In genomic region chrX:10781847-10782530, GRCh38 we compare ENCODE assay signal across 19 cellular contexts.
DNase-seq lines count a peak whose midpoint lies in the region; ATAC-seq, FAIRE-seq and TF ChIP-seq lines count a peak whose summit lies in the region.
"Had no signal": no experiment of that assay in that cellular context is flagged by ENCODE, and none has a peak within 500 bp of the region (broad histone marks: within the 10 kb centered on the region; RNA-seq: fewer than 3 reads in every experiment).

No MANE protein-coding gene starts in this region.

- H3K4me1 Mint-ChIP-seq in MCF 10A (ENCODE audit: insufficient read depth, unreplicated experiment): no peaks in the 10 kb centered on the region
- H3K4me1 Mint-ChIP-seq: CD8-positive, alpha-beta memory T cell; GM23338 had no signal

- TF ChIP-seq CTCF in mammary epithelial cell (conservative IDR thresholded peaks at IDR 0.05 in 1 of 2, IDR thresholded peaks at IDR 0.05 in 1 of 2; ENCODE audit: extremely low read depth in 1 of 2, insufficient read depth in 1 of 2, low read depth in 1 of 2, low read length in 2 of 2) (no peak), MCF 10A (IDR thresholded peaks at IDR 0.05; ENCODE audit: unreplicated experiment) (no peak), endothelial cell of umbilical vein (IDR thresholded peaks at IDR 0.05; ENCODE audit: extremely low read depth in 1 of 2, insufficient read depth in 1 of 2, low read depth in 1 of 2, low read length in 2 of 2) (no peak), GM13977 (IDR thresholded peaks at IDR 0.05; ENCODE audit: extremely low read depth, insufficient read depth, missing control alignments) (no peak)

- H3K27me3 ChIP-seq in mammary epithelial cell (ENCODE audit: insufficient read depth, low read length): no peaks in the 10 kb centered on the region
- no peaks in the 10 kb centered on the region for H3K27me3 ChIP-seq in endothelial cell of umbilical vein (ENCODE audit: control insufficient read depth in 2 of 2, insufficient read depth in 2 of 2, low read length in 2 of 2)

- FAIRE-seq in endothelial cell of umbilical vein (lab: Jason Lieb, UNC): peak; percentile 65

- CTCF ChIA-PET in mammary epithelial cell (lab: Charles Lee; ENCODE audit: low non-redundant PET) (no interaction called here), MCF 10A (lab: Yijun Ruan, JAX) (interaction anchor here (0.8 to 4.9 kb wide), 4 partner anchors 11 to 59 kb away, joined by 3 to 23 read pairs (median 12); no protein-coding TSS in a partner anchor), endothelial cell of umbilical vein (lab: Charles Lee) (no interaction called here)

- H3K27me3 Mint-ChIP-seq in MCF 10A (ENCODE audit: insufficient read depth, unreplicated experiment): peaks cover 43% of the 10 kb centered on the region
- H3K27me3 Mint-ChIP-seq: CD8-positive, alpha-beta memory T cell had no signal

- H3K79me2 ChIP-seq in mammary epithelial cell (ENCODE audit: insufficient read depth, low read length): no peaks in the 10 kb centered on the region
- no peaks in the 10 kb centered on the region for H3K79me2 ChIP-seq in endothelial cell of umbilical vein (ENCODE audit: control insufficient read depth, insufficient read depth, low read length)

- no peak overlapping the region for H3K9ac ChIP-seq in mammary epithelial cell (ENCODE audit: insufficient read depth, low read length)
- no peak overlapping the region for H3K9ac ChIP-seq in endothelial cell of umbilical vein (replicated peaks; ENCODE audit: extremely low read depth, insufficient read depth, low read length)
- H3K9ac ChIP-seq: BLaER1 treated with 17β-estradiol and CSF1 and Interleukin-3, amounts not matched to agents 10 nM and 100 nM had no signal

- in situ Hi-C loops in mammary epithelial cell (cut with MboI; ENCODE audit: low sequenced_read_pairs in 2 of 2): no loop called here
- in situ Hi-C loops in GM13977 (cut with MboI; ENCODE audit: low pct_unique_long_range_greater_than_20kb, low sequenced_read_pairs, unreplicated experiment): no loop called here

- no peaks in the 10 kb centered on the region for H3K4me1 ChIP-seq in mammary epithelial cell (ENCODE audit: insufficient read depth, low read length)
- H3K4me1 ChIP-seq in endothelial cell of umbilical vein (ENCODE audit: control insufficient read depth, extremely low read depth, insufficient read depth, low read length): no peaks in the 10 kb centered on the region
- H3K4me1 ChIP-seq: A549; BLaER1 treated with 17β-estradiol and CSF1 and Interleukin-3, amounts not matched to agents 10 nM and 100 nM had no signal

- H3K4me3 Mint-ChIP-seq in MCF 10A (ENCODE audit: unreplicated experiment): no peak overlapping the region
- H3K4me3 Mint-ChIP-seq: CD8-positive, alpha-beta memory T cell; GM23338 had no signal

- H3K4me2 ChIP-seq in mammary epithelial cell (ENCODE audit: insufficient read depth, low read depth, low read length) (no peak overlapping the region), endothelial cell of umbilical vein (ENCODE audit: insufficient read depth, low read length) (no peak overlapping the region)
- H3K4me2 ChIP-seq: A549; BLaER1 treated with 17β-estradiol and CSF1 and Interleukin-3, amounts not matched to agents 10 nM and 100 nM; GM23338; PC-9 had no signal

- intact Hi-C loops in mammary epithelial cell (cut with micrococcal nuclease): no loop called here
- intact Hi-C loops in MCF 10A (cut with micrococcal nuclease): no loop called here
- intact Hi-C loops in endothelial cell of umbilical vein (cut with micrococcal nuclease): no loop called here

- POLR2A ChIA-PET in MCF 10A (lab: Yijun Ruan, JAX) (interaction anchor here (0.6 kb wide), 1 partner anchor 45 kb away, joined by 3 read pairs; no protein-coding TSS in a partner anchor), endothelial cell of umbilical vein (lab: Charles Lee) (no interaction called here)

- H3K9me3 Mint-ChIP-seq in MCF 10A (ENCODE audit: unreplicated experiment): no peaks in the 10 kb centered on the region
- H3K9me3 Mint-ChIP-seq: GM23338 had no signal

- H3K27ac Mint-ChIP-seq in MCF 10A (ENCODE audit: low read depth, unreplicated experiment): no peak overlapping the region
- H3K27ac Mint-ChIP-seq: CD8-positive, alpha-beta memory T cell; GM23338 had no signal

- BruUV-seq in mammary epithelial cell (replicated peaks; lab: Mats Ljungman, UMichigan) (TSS peak; percentile 71), MCF 10A (replicated peaks; lab: Mats Ljungman, UMichigan) (no TSS peak), endothelial cell of umbilical vein (replicated peaks; lab: Mats Ljungman, UMichigan) (no TSS peak)

- ATAC-seq in GM18907 (IDR thresholded peaks at IDR 0.05; ENCODE audit: unreplicated experiment): no peak
- ATAC-seq: A549, GM23338, HCT116 had no signal

- H3K9me1 ChIP-seq in endothelial cell of umbilical vein (replicated peaks; ENCODE audit: control insufficient read depth, extremely low read depth, insufficient read depth, low read length): no peaks in the 10 kb centered on the region

- no peak for TF ChIP-seq POLR2A in endothelial cell of umbilical vein (IDR thresholded peaks at IDR 0.05; ENCODE audit: low read depth, low read length)

- H4K20me1 ChIP-seq in mammary epithelial cell (ENCODE audit: insufficient read depth, low read length): no peaks in the 10 kb centered on the region
- no peaks in the 10 kb centered on the region for H4K20me1 ChIP-seq in endothelial cell of umbilical vein (replicated peaks; ENCODE audit: control insufficient read depth, extremely low read depth, insufficient read depth, low read length)
- H4K20me1 ChIP-seq: BLaER1 treated with 17β-estradiol and CSF1 and Interleukin-3, amounts not matched to agents 10 nM and 100 nM had no signal

- dilution Hi-C loops in mammary epithelial cell (cut with HindIII; ENCODE audit: low sequenced_read_pairs) (no loop called here), endothelial cell of umbilical vein (cut with MboI; ENCODE audit: extremely low pct_ligation_motif_present, low sequenced_read_pairs) (no loop called here)

- H3K36me3 ChIP-seq in mammary epithelial cell (ENCODE audit: insufficient read depth, low read length) (no peaks in the 10 kb centered on the region), endothelial cell of umbilical vein (ENCODE audit: control insufficient read depth in 2 of 2, extremely low read depth in 1 of 2, insufficient read depth in 2 of 2, low read length in 2 of 2) (no peaks in the 10 kb centered on the region)
- H3K36me3 ChIP-seq: BLaER1 treated with 17β-estradiol and CSF1 and Interleukin-3, amounts not matched to agents 10 nM and 100 nM had no signal

- no peaks in the 10 kb centered on the region for H3K36me3 Mint-ChIP-seq in MCF 10A (ENCODE audit: insufficient read depth, unreplicated experiment)
- H3K36me3 Mint-ChIP-seq: CD8-positive, alpha-beta memory T cell had no signal

- H2AFZ ChIP-seq in mammary epithelial cell (ENCODE audit: low read depth, low read length) (no peak overlapping the region), endothelial cell of umbilical vein (ENCODE audit: low read depth, low read length) (no peak overlapping the region)
- H2AFZ ChIP-seq: GM23338, PC-9 had no signal

- H3K4me3 ChIP-seq in mammary epithelial cell (replicated peaks in 1 of 3; ENCODE audit: insufficient read depth in 1 of 3, low read depth in 2 of 3, low read length in 3 of 3): no peak overlapping the region
- no peak overlapping the region for H3K4me3 ChIP-seq in endothelial cell of umbilical vein (replicated peaks in 1 of 3; ENCODE audit: insufficient read depth in 1 of 3, low read depth in 1 of 3, low read length in 3 of 3)
- H3K4me3 ChIP-seq: A549; BLaER1 treated with 17β-estradiol and CSF1 and Interleukin-3, amounts not matched to agents 10 nM and 100 nM; GM23338; PC-9 had no signal

- 47% methylated on average over 9 of the region's 9 CpGs for WGBS in mammary epithelial cell (ENCODE audit: low coverage, missing lambda C conversion rate)

- DNase-seq in mammary epithelial cell (peak; percentile 9), MCF 10A (ENCODE audit: unreplicated experiment) (no peak), NCI-H526 (lab: John Stamatoyannopoulos, UW) (peak; percentile 60 to 68), endothelial cell of umbilical vein (ENCODE audit: low read depth, low spot score) (no peak), HK-2 (ENCODE audit: unreplicated experiment) (no peak), GM13977 (ENCODE audit: low spot score) (no peak), MV-4-11 (lab: John Stamatoyannopoulos, UW) (no peak)
- DNase-seq: CD8-positive, alpha-beta memory T cell; DMS79 treated with DMSO at 0.1 percent for 48 hours; NCI-H187 treated with DMSO at 0.1 percent for 48 hours; NCI-H2227 treated with DMSO at 0.1 percent for 48 hours; NCI-H524 had no signal

- H3K27ac ChIP-seq in mammary epithelial cell (ENCODE audit: insufficient read depth, low read depth, low read length) (no peak overlapping the region), endothelial cell of umbilical vein (ENCODE audit: insufficient read depth, low read depth, low read length) (no peak overlapping the region)
- H3K27ac ChIP-seq: A549; BLaER1 treated with 17β-estradiol and CSF1 and Interleukin-3, amounts not matched to agents 10 nM and 100 nM; HL-60; PC-9 had no signal

- H3K9me3 ChIP-seq in mammary epithelial cell (replicated peaks; ENCODE audit: insufficient read depth, low read length) (no peaks in the 10 kb centered on the region), endothelial cell of umbilical vein (replicated peaks; ENCODE audit: control insufficient read depth, insufficient read depth, low read length) (no peaks in the 10 kb centered on the region)
- H3K9me3 ChIP-seq: A549; BLaER1 treated with 17β-estradiol and CSF1 and Interleukin-3, amounts not matched to agents 10 nM and 100 nM had no signal

TF ChIP-seq in endothelial cell of umbilical vein, 7 proteins besides CTCF, POLR2A, EP300 and RAD21:
- TF ChIP-seq POLR2AphosphoS5 (IDR thresholded peaks at IDR 0.05; ENCODE audit: insufficient read depth, low read depth, low read length) (no peak), GATA2 (IDR thresholded peaks at IDR 0.05; ENCODE audit: insufficient read depth, insufficient read length, low read depth, low read length) (no peak), FOS (IDR thresholded peaks at IDR 0.05; ENCODE audit: borderline replicate concordance, insufficient read depth, low read length) (no peak), EZH2 (IDR thresholded peaks at IDR 0.05; ENCODE audit: borderline replicate concordance, low read depth, low read length, severe bottlenecking) (no peak)
TF ChIP-seq in endothelial cell of umbilical vein: peak in this region for 0.

Comparison
In these comparisons a context has a peak if more than half of its experiments do, and no peak if none do; other contexts are left out.
1. DNase-seq: peak in mammary epithelial cell (single experiment) and NCI-H526 (2 of 2); none in MCF 10A (single experiment), endothelial cell of umbilical vein (single experiment), HK-2 (single experiment), GM13977 (single experiment) and MV-4-11 (single experiment).